Comparison of ENCODE assay signal across 8 cellular contexts in genomic region chr2:46073540-46074018, GRCh38.
DNase-seq lines count a peak whose midpoint lies in the region; ATAC-seq and TF ChIP-seq lines count a peak whose summit lies in the region.

No MANE protein-coding gene starts in this region.

- H3K27ac ChIP-seq in lung (ENCODE audit: low read depth in 1 of 2, low read length in 1 of 2), result peak overlapping the region; percentile 13 to 73
- H3K27ac ChIP-seq in Peyer's patch, result no peak overlapping the region

- H3K27me3 ChIP-seq in lung (ENCODE audit: control insufficient read depth, insufficient read depth) (no peaks in the 10 kb centered on the region), Peyer's patch (no peaks in the 10 kb centered on the region)

- peaks cover 0 to 3% of the 10 kb centered on the region in 2 donors for H3K36me3 ChIP-seq in lung (ENCODE audit: control insufficient read depth in 2 of 2, insufficient read depth in 2 of 2, low read length in 2 of 2)
- no peaks in the 10 kb centered on the region for H3K36me3 ChIP-seq in Peyer's patch

- H3K4me1 ChIP-seq in lung (ENCODE audit: control insufficient read depth in 2 of 2, insufficient read depth in 2 of 2, low read length in 2 of 2) (peaks cover 0 to 6% of the 10 kb centered on the region in 2 donors), Peyer's patch (no peaks in the 10 kb centered on the region)

- no peak for ATAC-seq in lung (ENCODE audit: insufficient read depth, low FRiP score)
- ATAC-seq in HG03571 (IDR thresholded peaks at IDR 0.05; ENCODE audit: unreplicated experiment), result no peak

- TF ChIP-seq POLR2A in Peyer's patch (IDR thresholded peaks at IDR 0.05), result no peak

- 57 to 71% methylated on average over 9 of the region's 9 CpGs for WGBS in lung, 2 donors

- DNase-seq in AG09309 (ENCODE audit: low read depth) (peak; percentile 97), LHCN-M2 (ENCODE audit: low read depth) (peak; percentile 96), dedifferentiated amniotic fluid mesenchymal stem cell (ENCODE audit: extremely low spot score) (peak; percentile 85), lung (ENCODE audit: low spot score) (no peak), Peyer's patch (no peak), GF-D8 (lab: John Stamatoyannopoulos, UW) (no peak), HuH-7 (ENCODE audit: low spot score) (no peak)

- TF ChIP-seq CTCF in AG09309 (IDR thresholded peaks at IDR 0.05; ENCODE audit: control insufficient read depth, insufficient read depth, low read depth, low read length, missing control alignments) (no peak), lung (IDR thresholded peaks at IDR 0.05; ENCODE audit: control extremely low read depth, extremely low read depth) (no peak), Peyer's patch (IDR thresholded peaks at IDR 0.05) (no peak)

- H3K4me3 ChIP-seq in AG09309 (ENCODE audit: control insufficient read depth, low read depth, low read length) (peak overlapping the region; percentile 20), lung (peak overlapping the region; percentile 22), Peyer's patch (no peak overlapping the region)

- H3K9me3 ChIP-seq in lung (ENCODE audit: control insufficient read depth in 2 of 2, insufficient read depth in 1 of 2, low read length in 1 of 2), result no peaks in the 10 kb centered on the region
- no peaks in the 10 kb centered on the region for H3K9me3 ChIP-seq in Peyer's patch

Comparison
In these comparisons a context has a peak if more than half of its experiments do, and no peak if none do; other contexts are left out.
1. DNase-seq: peak in AG09309 (single experiment), LHCN-M2 (single experiment) and dedifferentiated amniotic fluid mesenchymal stem cell (single experiment); none in lung (single experiment), Peyer's patch (0 of 3), GF-D8 (single experiment) and HuH-7 (single experiment).
2. H3K4me3 ChIP-seq: peak in AG09309 (single experiment) and lung (single experiment); none in Peyer's patch (0 of 4).
3. H3K27ac ChIP-seq: peak in lung (2 of 2); none in Peyer's patch (0 of 4).